1 cellular context compared by ENCODE assay signal in the genomic region with DNA sequence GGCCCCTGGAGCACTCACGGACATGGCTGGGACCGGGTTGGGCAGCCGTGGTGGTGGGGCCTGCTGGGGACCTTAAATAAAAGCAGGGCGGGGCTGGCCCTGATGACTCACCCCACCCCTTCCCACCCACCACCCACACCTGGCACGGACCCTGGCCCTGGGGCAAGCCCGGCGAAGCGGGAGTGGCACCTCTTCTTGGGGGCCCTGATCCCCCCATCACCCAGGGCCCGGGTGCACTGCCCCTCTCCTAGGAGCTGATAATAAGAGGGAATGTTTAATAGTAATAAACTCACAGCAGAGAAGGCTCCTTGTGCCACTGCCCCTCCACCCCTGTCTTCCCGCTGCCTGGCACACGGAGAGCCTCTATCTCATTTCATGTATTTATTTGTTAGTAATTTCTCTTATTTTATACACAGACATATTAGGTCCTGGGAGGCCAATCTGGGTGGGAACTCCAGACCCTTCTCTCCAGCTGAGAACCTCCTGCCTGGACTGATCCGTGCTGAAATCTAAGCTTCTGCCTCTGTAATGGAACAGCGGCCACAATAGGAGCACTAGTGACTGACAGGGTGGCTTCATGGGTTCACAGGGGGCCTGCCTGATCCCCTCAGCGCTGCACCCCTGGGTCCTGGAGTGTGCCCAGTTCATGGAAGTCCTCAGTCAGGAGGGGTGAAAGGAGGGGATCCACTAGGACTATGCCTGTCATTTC.
TF ChIP-seq lines count a peak whose summit lies in the region.

A gene (minus strand): TSS at position 49 of the 709 bp plus-strand sequence. CDS start 25 bp downstream, at position 24.

TF ChIP-seq in H1, 55 proteins besides CTCF, POLR2A, EP300 and RAD21:
- TF ChIP-seq HDAC6 (IDR thresholded peaks at IDR 0.05; ENCODE audit: low read depth, low read length), result no peak
- no peak for TF ChIP-seq SP2 (IDR thresholded peaks at IDR 0.05; ENCODE audit: low read length)
- TF ChIP-seq SRF (IDR thresholded peaks at IDR 0.05; ENCODE audit: low read depth, low read length), result no peak
- TF ChIP-seq, protein P1, sequence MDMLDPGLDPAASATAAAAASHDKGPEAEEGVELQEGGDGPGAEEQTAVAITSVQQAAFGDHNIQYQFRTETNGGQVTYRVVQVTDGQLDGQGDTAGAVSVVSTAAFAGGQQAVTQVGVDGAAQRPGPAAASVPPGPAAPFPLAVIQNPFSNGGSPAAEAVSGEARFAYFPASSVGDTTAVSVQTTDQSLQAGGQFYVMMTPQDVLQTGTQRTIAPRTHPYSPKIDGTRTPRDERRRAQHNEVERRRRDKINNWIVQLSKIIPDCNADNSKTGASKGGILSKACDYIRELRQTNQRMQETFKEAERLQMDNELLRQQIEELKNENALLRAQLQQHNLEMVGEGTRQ (IDR thresholded peaks at IDR 0.05; ENCODE audit: low read length), result no peak
- TF ChIP-seq, protein P2, sequence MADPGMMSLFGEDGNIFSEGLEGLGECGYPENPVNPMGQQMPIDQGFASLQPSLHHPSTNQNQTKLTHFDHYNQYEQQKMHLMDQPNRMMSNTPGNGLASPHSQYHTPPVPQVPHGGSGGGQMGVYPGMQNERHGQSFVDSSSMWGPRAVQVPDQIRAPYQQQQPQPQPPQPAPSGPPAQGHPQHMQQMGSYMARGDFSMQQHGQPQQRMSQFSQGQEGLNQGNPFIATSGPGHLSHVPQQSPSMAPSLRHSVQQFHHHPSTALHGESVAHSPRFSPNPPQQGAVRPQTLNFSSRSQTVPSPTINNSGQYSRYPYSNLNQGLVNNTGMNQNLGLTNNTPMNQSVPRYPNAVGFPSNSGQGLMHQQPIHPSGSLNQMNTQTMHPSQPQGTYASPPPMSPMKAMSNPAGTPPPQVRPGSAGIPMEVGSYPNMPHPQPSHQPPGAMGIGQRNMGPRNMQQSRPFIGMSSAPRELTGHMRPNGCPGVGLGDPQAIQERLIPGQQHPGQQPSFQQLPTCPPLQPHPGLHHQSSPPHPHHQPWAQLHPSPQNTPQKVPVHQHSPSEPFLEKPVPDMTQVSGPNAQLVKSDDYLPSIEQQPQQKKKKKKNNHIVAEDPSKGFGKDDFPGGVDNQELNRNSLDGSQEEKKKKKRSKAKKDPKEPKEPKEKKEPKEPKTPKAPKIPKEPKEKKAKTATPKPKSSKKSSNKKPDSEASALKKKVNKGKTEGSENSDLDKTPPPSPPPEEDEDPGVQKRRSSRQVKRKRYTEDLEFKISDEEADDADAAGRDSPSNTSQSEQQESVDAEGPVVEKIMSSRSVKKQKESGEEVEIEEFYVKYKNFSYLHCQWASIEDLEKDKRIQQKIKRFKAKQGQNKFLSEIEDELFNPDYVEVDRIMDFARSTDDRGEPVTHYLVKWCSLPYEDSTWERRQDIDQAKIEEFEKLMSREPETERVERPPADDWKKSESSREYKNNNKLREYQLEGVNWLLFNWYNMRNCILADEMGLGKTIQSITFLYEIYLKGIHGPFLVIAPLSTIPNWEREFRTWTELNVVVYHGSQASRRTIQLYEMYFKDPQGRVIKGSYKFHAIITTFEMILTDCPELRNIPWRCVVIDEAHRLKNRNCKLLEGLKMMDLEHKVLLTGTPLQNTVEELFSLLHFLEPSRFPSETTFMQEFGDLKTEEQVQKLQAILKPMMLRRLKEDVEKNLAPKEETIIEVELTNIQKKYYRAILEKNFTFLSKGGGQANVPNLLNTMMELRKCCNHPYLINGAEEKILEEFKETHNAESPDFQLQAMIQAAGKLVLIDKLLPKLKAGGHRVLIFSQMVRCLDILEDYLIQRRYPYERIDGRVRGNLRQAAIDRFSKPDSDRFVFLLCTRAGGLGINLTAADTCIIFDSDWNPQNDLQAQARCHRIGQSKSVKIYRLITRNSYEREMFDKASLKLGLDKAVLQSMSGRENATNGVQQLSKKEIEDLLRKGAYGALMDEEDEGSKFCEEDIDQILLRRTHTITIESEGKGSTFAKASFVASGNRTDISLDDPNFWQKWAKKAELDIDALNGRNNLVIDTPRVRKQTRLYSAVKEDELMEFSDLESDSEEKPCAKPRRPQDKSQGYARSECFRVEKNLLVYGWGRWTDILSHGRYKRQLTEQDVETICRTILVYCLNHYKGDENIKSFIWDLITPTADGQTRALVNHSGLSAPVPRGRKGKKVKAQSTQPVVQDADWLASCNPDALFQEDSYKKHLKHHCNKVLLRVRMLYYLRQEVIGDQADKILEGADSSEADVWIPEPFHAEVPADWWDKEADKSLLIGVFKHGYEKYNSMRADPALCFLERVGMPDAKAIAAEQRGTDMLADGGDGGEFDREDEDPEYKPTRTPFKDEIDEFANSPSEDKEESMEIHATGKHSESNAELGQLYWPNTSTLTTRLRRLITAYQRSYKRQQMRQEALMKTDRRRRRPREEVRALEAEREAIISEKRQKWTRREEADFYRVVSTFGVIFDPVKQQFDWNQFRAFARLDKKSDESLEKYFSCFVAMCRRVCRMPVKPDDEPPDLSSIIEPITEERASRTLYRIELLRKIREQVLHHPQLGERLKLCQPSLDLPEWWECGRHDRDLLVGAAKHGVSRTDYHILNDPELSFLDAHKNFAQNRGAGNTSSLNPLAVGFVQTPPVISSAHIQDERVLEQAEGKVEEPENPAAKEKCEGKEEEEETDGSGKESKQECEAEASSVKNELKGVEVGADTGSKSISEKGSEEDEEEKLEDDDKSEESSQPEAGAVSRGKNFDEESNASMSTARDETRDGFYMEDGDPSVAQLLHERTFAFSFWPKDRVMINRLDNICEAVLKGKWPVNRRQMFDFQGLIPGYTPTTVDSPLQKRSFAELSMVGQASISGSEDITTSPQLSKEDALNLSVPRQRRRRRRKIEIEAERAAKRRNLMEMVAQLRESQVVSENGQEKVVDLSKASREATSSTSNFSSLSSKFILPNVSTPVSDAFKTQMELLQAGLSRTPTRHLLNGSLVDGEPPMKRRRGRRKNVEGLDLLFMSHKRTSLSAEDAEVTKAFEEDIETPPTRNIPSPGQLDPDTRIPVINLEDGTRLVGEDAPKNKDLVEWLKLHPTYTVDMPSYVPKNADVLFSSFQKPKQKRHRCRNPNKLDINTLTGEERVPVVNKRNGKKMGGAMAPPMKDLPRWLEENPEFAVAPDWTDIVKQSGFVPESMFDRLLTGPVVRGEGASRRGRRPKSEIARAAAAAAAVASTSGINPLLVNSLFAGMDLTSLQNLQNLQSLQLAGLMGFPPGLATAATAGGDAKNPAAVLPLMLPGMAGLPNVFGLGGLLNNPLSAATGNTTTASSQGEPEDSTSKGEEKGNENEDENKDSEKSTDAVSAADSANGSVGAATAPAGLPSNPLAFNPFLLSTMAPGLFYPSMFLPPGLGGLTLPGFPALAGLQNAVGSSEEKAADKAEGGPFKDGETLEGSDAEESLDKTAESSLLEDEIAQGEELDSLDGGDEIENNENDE (IDR thresholded peaks at IDR 0.05; ENCODE audit: insufficient replicate concordance, low read length), result no peak
- TF ChIP-seq TAF7 (optimal IDR thresholded peaks at IDR 0.05; ENCODE audit: borderline replicate concordance, low read depth, low read length), result no peak
